Comparison of ENCODE assay signal across 21 cellular contexts in genomic region chr2:106078091-106078490, GRCh38.
"Had no signal": no experiment of that assay in that cellular context is flagged by ENCODE, and none has a peak within 500 bp of the region (broad histone marks: within the 10 kb centered on the region; RNA-seq: fewer than 3 reads in every experiment).

No MANE protein-coding gene starts in this region.

- H3K27ac ChIP-seq: foreskin keratinocyte, right atrium auricular region had no signal

- H3K36me3 ChIP-seq: right atrium auricular region had no signal

- H3K9me3 ChIP-seq: right atrium auricular region had no signal

- H3K27me3 ChIP-seq: right atrium auricular region had no signal

- H3K4me1 Mint-ChIP-seq: memory B cell had no signal

- H3K4me1 ChIP-seq: foreskin keratinocyte, right atrium auricular region had no signal

- DNase-seq: activated CD4-positive, alpha-beta T cell treated with anti-CD3 and anti-CD28 coated beads for 48 hours; activated gamma-delta T cell treated with Interleukin-2 at 50 U/mL for 16 hours; amygdala; central memory CD4-positive, alpha-beta T cell; cortex of kidney; effector CD8-positive, alpha-beta T cell; foreskin keratinocyte; glutamatergic neuron; hypothalamus; kidney glomerular epithelial cell; left ventricle myocardium superior; occipital lobe; stimulated activated CD4-positive, alpha-beta T cell treated with anti-CD3 and anti-CD28 coated beads, Interleukin-4, amount 100 ng/mL, for 4 hours; stimulated activated CD8-positive, alpha-beta memory T cell treated with anti-CD3 and anti-CD28 coated beads, Interleukin-4, amount 100 ng/mL, for 48 hours; stimulated activated naive CD4-positive, alpha-beta T cell treated with Interleukin-2 at 50 U/mL for 16 hours; T-helper 17 cell had no signal

- H3K36me3 Mint-ChIP-seq: brain; memory B cell; natural killer cell treated with Interleukin-12 subunit alpha and Interleukin-12 subunit beta and Interleukin-15 and Interleukin-18, amount 100 ng/mL, for 72 hours; type B pancreatic cell had no signal

- H3K27ac Mint-ChIP-seq: brain; memory B cell; natural killer cell treated with Interleukin-12 subunit alpha and Interleukin-12 subunit beta and Interleukin-15 and Interleukin-18, amount 100 ng/mL, for 72 hours; T-helper 17 cell; type B pancreatic cell had no signal

- H3K27me3 Mint-ChIP-seq: natural killer cell treated with Interleukin-12 subunit alpha and Interleukin-12 subunit beta and Interleukin-15 and Interleukin-18, amount 100 ng/mL, for 72 hours; T-helper 17 cell; type B pancreatic cell had no signal

- H3K4me3 Mint-ChIP-seq: brain; memory B cell; natural killer cell treated with Interleukin-12 subunit alpha and Interleukin-12 subunit beta and Interleukin-15 and Interleukin-18, amount 100 ng/mL, for 72 hours; T-helper 17 cell; type B pancreatic cell had no signal

- H3K4me3 ChIP-seq: right atrium auricular region had no signal

- ATAC-seq: foreskin keratinocyte; left ventricle myocardium superior; natural killer cell treated with Interleukin-12 subunit alpha and Interleukin-12 subunit beta and Interleukin-15 and Interleukin-18, amount 100 ng/mL, for 72 hours; T-helper 17 cell had no signal

- H3K9me3 Mint-ChIP-seq: memory B cell; natural killer cell treated with Interleukin-12 subunit alpha and Interleukin-12 subunit beta and Interleukin-15 and Interleukin-18, amount 100 ng/mL, for 72 hours; type B pancreatic cell had no signal
